3 cellular contexts compared by ENCODE assay signal in genomic region chr3:82265747-82266146, GRCh38.
TF ChIP-seq lines count a peak whose summit lies in the region.

No MANE protein-coding gene starts in this region.

TF ChIP-seq in A549, 52 proteins besides CTCF, POLR2A, EP300 and RAD21:
- TF ChIP-seq ZNF302 (CRISPR knock-in tag; IDR thresholded peaks at IDR 0.05) (no peak), MAFK (IDR thresholded peaks at IDR 0.05; ENCODE audit: partially characterized antibody) (peak; percentile 87)

TF ChIP-seq in IMR-90, 13 proteins besides CTCF, POLR2A, EP300 and RAD21:
- peak; percentile 87 for TF ChIP-seq MAFK (IDR thresholded peaks at IDR 0.05; ENCODE audit: low read depth, low read length)
- no peak for TF ChIP-seq MAZ (IDR thresholded peaks at IDR 0.05; ENCODE audit: borderline replicate concordance, low read depth, low read length)
- no peak for TF ChIP-seq BHLHE40 (IDR thresholded peaks at IDR 0.05; ENCODE audit: low read depth, low read length)
- no peak for TF ChIP-seq ELK1 (IDR thresholded peaks at IDR 0.05; ENCODE audit: borderline replicate concordance, low read depth, low read length)
- no peak for TF ChIP-seq USF2 (IDR thresholded peaks at IDR 0.05; ENCODE audit: low read depth, low read length)
TF ChIP-seq in IMR-90: peak in this region for 1.

TF ChIP-seq in K562, 482 proteins besides CTCF, POLR2A, EP300 and RAD21:
- TF ChIP-seq OTX1 (CRISPR knock-in tag; IDR thresholded peaks at IDR 0.05): no peak
- peak; percentile 53 for TF ChIP-seq MAFG (tag; conservative IDR thresholded peaks at IDR 0.05)
- no peak for TF ChIP-seq ZMIZ1 (IDR thresholded peaks at IDR 0.05; ENCODE audit: low read depth in 2 of 2, low read length in 2 of 2)
- peak; percentile 75 for TF ChIP-seq ZNF316 (IDR thresholded peaks at IDR 0.05)
- peak; percentile 14; the same call in 1 of the 2 replicates for TF ChIP-seq MAFF (IDR thresholded peaks at IDR 0.05; ENCODE audit: low read length)
- no peak for TF ChIP-seq CGGBP1 (CRISPR knock-in tag; IDR thresholded peaks at IDR 0.05)
- TF ChIP-seq MAFK (IDR thresholded peaks at IDR 0.05; ENCODE audit: low read length): peak; percentile 8; the same call in 1 of the 2 replicates
